In genomic region chr16:4474192-4474961, GRCh38 we compare ENCODE assay signal across 8 cellular contexts. TPM values are rescaled to one million over a fixed set of nuclear protein-coding genes. Genes with fewer than 3 reads are reported as not detected.
A peak's percentile ranks its signal among the peaks of the same experiment; 100 is the strongest.
DNase-seq lines count a peak whose midpoint lies in the region; ATAC-seq and TF ChIP-seq lines count a peak whose summit lies in the region.

TSS of gene NMRAL1 (minus strand) at chr16:4474625. CDS start at chr16:4474132, 493 bp downstream.

- 7% methylated on average over 60 of the region's 60 CpGs for WGBS in liver

- no peaks in the 10 kb centered on the region for H3K9me3 Mint-ChIP-seq in activated CD4-positive, alpha-beta memory T cell treated with anti-CD3 and anti-CD28 coated beads for 36 hours

- no peak for TF ChIP-seq RAD21 in liver (IDR thresholded peaks at IDR 0.05)

- CTCF ChIA-PET in GM10248 (lab: Yijun Ruan, JAX), result interaction anchor here (1.5 to 2.9 kb wide), 3 partner anchors 11 to 142 kb away, joined by 3 to 7 read pairs (median 4); no protein-coding TSS in a partner anchor
- CTCF ChIA-PET in activated CD4-positive, alpha-beta memory T cell treated with anti-CD3 and anti-CD28 coated beads for 36 hours (lab: Charles Lee), result interaction anchor here (2.6 to 4.6 kb wide), 2 partner anchors 31 to 150 kb away, joined by 10 to 43 read pairs; partner anchors contain the start of gene MGRN1

- peaks cover 4% of the 10 kb centered on the region for H3K36me3 Mint-ChIP-seq in activated CD4-positive, alpha-beta memory T cell treated with anti-CD3 and anti-CD28 coated beads for 36 hours

- peak within 1 kb of the TSS; percentile 89 for H3K27ac Mint-ChIP-seq in activated CD4-positive, alpha-beta memory T cell treated with anti-CD3 and anti-CD28 coated beads for 36 hours

- H3K9me3 ChIP-seq in liver (ENCODE audit: control insufficient read depth in 4 of 4, low read length in 3 of 4), result no peaks in the 10 kb centered on the region

- H3K4me3 Mint-ChIP-seq in activated CD4-positive, alpha-beta memory T cell treated with anti-CD3 and anti-CD28 coated beads for 36 hours, result peak within 1 kb of the TSS; percentile 89

- H3K9ac ChIP-seq in liver (ENCODE audit: low read depth in 1 of 2, low read length in 2 of 2), result peak within 1 kb of the TSS in 1 of 2 donors; percentile 25

- peaks cover 0 to under 1% (median 0%) of the 10 kb centered on the region in 4 donors for H3K36me3 ChIP-seq in liver (ENCODE audit: control insufficient read depth in 4 of 4, insufficient read depth in 3 of 4, low read depth in 1 of 4, low read length in 3 of 4)

- peaks cover 39% of the 10 kb centered on the region for H3K4me1 Mint-ChIP-seq in activated CD4-positive, alpha-beta memory T cell treated with anti-CD3 and anti-CD28 coated beads for 36 hours (ENCODE audit: low read depth)

- DNase-seq in GM10248 (ENCODE audit: extremely low spot score) (peak; percentile 93), NCI-H774 (lab: John Stamatoyannopoulos, UW) (peak; percentile 81), dermis microvascular lymphatic vessel endothelial cell (ENCODE audit: low read depth in 2 of 2) (peak; percentile 86 to 91)
- peak; percentile 96 for DNase-seq in activated CD4-positive, alpha-beta memory T cell treated with anti-CD3 and anti-CD28 coated beads for 36 hours
- peak; percentile 85 for DNase-seq in stimulated activated CD4-positive, alpha-beta T cell treated with anti-CD3 and anti-CD28 coated beads, Interleukin-4, amount 100 ng/mL, for 24 hours

- no peaks in the 10 kb centered on the region for H3K27me3 ChIP-seq in liver (ENCODE audit: control insufficient read depth in 4 of 4, insufficient read depth in 4 of 4, low read length in 3 of 4)

- peak within 1 kb of the TSS; percentile 35 to 81 for H3K27ac ChIP-seq in liver (ENCODE audit: low read depth in 1 of 2, low read length in 2 of 2)

- no peaks in the 10 kb centered on the region for H3K27me3 Mint-ChIP-seq in activated CD4-positive, alpha-beta memory T cell treated with anti-CD3 and anti-CD28 coated beads for 36 hours

- H3K4me1 ChIP-seq in liver (ENCODE audit: control insufficient read depth in 4 of 4, insufficient read depth in 4 of 4, low read length in 3 of 4), result peaks cover 2 to 22% (median 12%) of the 10 kb centered on the region in 4 donors

- TF ChIP-seq CTCF in GM10248 (IDR thresholded peaks at IDR 0.05; ENCODE audit: control extremely low read depth, extremely low read depth, low read depth, missing control alignments) (no peak), liver (IDR thresholded peaks at IDR 0.05; ENCODE audit: low read depth, low read length, missing input control) (no peak)

- POLR2A ChIA-PET in GM10248 (lab: Yijun Ruan, JAX), result interaction anchor here (1.2 kb wide), 1 partner anchor 13 kb away, joined by 4 read pairs; no protein-coding TSS in a partner anchor
- POLR2A ChIA-PET in activated CD4-positive, alpha-beta memory T cell treated with anti-CD3 and anti-CD28 coated beads for 36 hours (lab: Charles Lee), result interaction anchor here (0.8 to 2.9 kb wide), 5 partner anchors 8 to 203 kb away, joined by 3 to 16 read pairs (median 4); no protein-coding TSS in a partner anchor

- ATAC-seq in HG03139 (IDR thresholded peaks at IDR 0.05; ENCODE audit: unreplicated experiment) (peak; percentile 40), GM18519 (IDR thresholded peaks at IDR 0.05; ENCODE audit: low FRiP score, unreplicated experiment) (no peak)

- intact Hi-C loops in activated CD4-positive, alpha-beta memory T cell treated with anti-CD3 and anti-CD28 coated beads for 36 hours (cut with micrococcal nuclease), result loop anchor here (10.0 kb wide), 1 partner anchor 200 kb away; the partner anchor contains the start of gene TFAP4

- peak within 1 kb of the TSS; percentile 64 to 88 (median 66) for H3K4me3 ChIP-seq in liver (ENCODE audit: low read depth in 1 of 3, low read length in 3 of 3)

TF ChIP-seq in liver, 16 proteins besides CTCF, POLR2A, EP300 and RAD21:
- TF ChIP-seq NR2F2 (IDR thresholded peaks at IDR 0.05), result no peak
- no peak for TF ChIP-seq REST (IDR thresholded peaks at IDR 0.05)
- TF ChIP-seq MAX (IDR thresholded peaks at IDR 0.05), result peak; percentile 89
- peak; percentile 64 for TF ChIP-seq SP1 (IDR thresholded peaks at IDR 0.05)
- TF ChIP-seq RXRA (IDR thresholded peaks at IDR 0.05), result no peak
- TF ChIP-seq GABPA (IDR thresholded peaks at IDR 0.05 in 1 of 2, conservative IDR thresholded peaks at IDR 0.05 in 1 of 2), result peak in 1 of 2 donors; percentile 53
- peak in 1 of 2 donors; percentile 14 for TF ChIP-seq HNF4A (conservative IDR thresholded peaks at IDR 0.05)
- peak; percentile 98 for TF ChIP-seq ZBTB33 (IDR thresholded peaks at IDR 0.05)
- TF ChIP-seq HNF4G (IDR thresholded peaks at IDR 0.05), result no peak

RNA-seq across cellular contexts. Expression of gene NMRAL1, which starts in this region (rescaled TPM):
- total RNA-seq in activated CD4-positive, alpha-beta memory T cell treated with anti-CD3 and anti-CD28 coated beads for 36 hours, result 10 to 100 TPM; 50.5 to 55.0 TPM
- total RNA-seq in dermis microvascular lymphatic vessel endothelial cell (57.6 and 65.2 TPM in 2 replicates), liver (10 to 100 TPM; 20.1 to 21.8 TPM)
- 10 to 100 TPM; 34.8 to 45.4 TPM for polyA plus RNA-seq in liver
